In genomic region chr12:122202811-122203210, GRCh38 we compare ENCODE assay signal across 7 cellular contexts. TPM values are rescaled to one million over a fixed set of nuclear protein-coding genes. Genes with fewer than 3 reads are reported as not detected.
DNase-seq lines count a peak whose midpoint lies in the region; ATAC-seq and TF ChIP-seq lines count a peak whose summit lies in the region.
"Not testable (repeated sequence)": the region's sequence is repeated elsewhere in the genome, so short reads cannot be mapped to it uniquely, and the experiment has no call there.
"Had no signal": no experiment of that assay in that cellular context is flagged by ENCODE, and none has a peak within 500 bp of the region (broad histone marks: within the 10 kb centered on the region; RNA-seq: fewer than 3 reads in every experiment).

No MANE protein-coding gene starts in this region.

- H3K4me3 Mint-ChIP-seq in WTC11 (peak overlapping the region; percentile 74), type B pancreatic cell (peak overlapping the region; percentile 87)
- H3K4me3 Mint-ChIP-seq in central memory CD8-positive, alpha-beta T cell = peak overlapping the region; percentile 74

- H3K27ac Mint-ChIP-seq in WTC11; central memory CD8-positive, alpha-beta T cell (ENCODE audit: low read depth): not testable (repeated sequence)
- H3K27ac Mint-ChIP-seq in type B pancreatic cell = peak overlapping the region; percentile 56

- H3K27me3 Mint-ChIP-seq in WTC11 (ENCODE audit: low read depth) = peaks cover 47% of the 10 kb centered on the region
- peaks cover 10% of the 10 kb centered on the region for H3K27me3 Mint-ChIP-seq in central memory CD8-positive, alpha-beta T cell
- H3K27me3 Mint-ChIP-seq in type B pancreatic cell = peaks cover 47% of the 10 kb centered on the region

- H3K9me3 Mint-ChIP-seq in WTC11; central memory CD8-positive, alpha-beta T cell; type B pancreatic cell: not testable (repeated sequence)

- H3K9me3 ChIP-seq in HAP-1, neutrophil: not testable (repeated sequence)

- POLR2A ChIA-PET in WTC11 (lab: Charles Lee) = interaction anchor here (0.5 to 3.6 kb wide), 3 partner anchors 23 to 253 kb away, joined by 3 to 15 read pairs (median 7); partner anchors contain the start of gene DIABLO

- CTCF ChIA-PET in WTC11 (lab: Charles Lee) = interaction anchor here (1.3 to 1.5 kb wide), 3 partner anchors 20 to 409 kb away, joined by 4 read pairs; partner anchors contain the start of genes LRRC43 and RHOF

- not testable (repeated sequence) for ATAC-seq in WTC11; central memory CD8-positive, alpha-beta T cell (replicated peaks; ENCODE audit: extremely low read depth, poor library complexity, severe bottlenecking)

- in situ Hi-C loops in HAP-1 (cut with MboI; ENCODE audit: low sequenced_read_pairs) = not testable (repeated sequence)

- not testable (repeated sequence) for TF ChIP-seq CTCF in WTC11 (IDR thresholded peaks at IDR 0.05); neutrophil (IDR thresholded peaks at IDR 0.05); type B pancreatic cell (conservative IDR thresholded peaks at IDR 0.05)

- not testable (repeated sequence) for H3K4me1 ChIP-seq in HAP-1
- peaks cover 6 to 17% of the 10 kb centered on the region in 2 experiments for H3K4me1 ChIP-seq in neutrophil (ENCODE audit: control insufficient read depth in 1 of 2, insufficient read depth in 1 of 2, low read depth in 1 of 2, low read length in 1 of 2)

- H3K27me3 ChIP-seq in HAP-1 (ENCODE audit: low read depth) = not testable (repeated sequence)
- H3K27me3 ChIP-seq in neutrophil = peaks cover 86% of the 10 kb centered on the region

- H3K27ac ChIP-seq in neutrophil = not testable (repeated sequence)

- peaks cover 11% of the 10 kb centered on the region for H3K36me3 ChIP-seq in HAP-1 (replicated peaks)
- peaks cover 16% of the 10 kb centered on the region for H3K36me3 ChIP-seq in neutrophil

- H3K36me3 Mint-ChIP-seq in WTC11, type B pancreatic cell: not testable (repeated sequence)
- H3K36me3 Mint-ChIP-seq in central memory CD8-positive, alpha-beta T cell (ENCODE audit: insufficient read depth) = peaks cover 14% of the 10 kb centered on the region

- H3K4me1 Mint-ChIP-seq in WTC11 = peaks cover 17% of the 10 kb centered on the region
- H3K4me1 Mint-ChIP-seq in central memory CD8-positive, alpha-beta T cell; type B pancreatic cell (ENCODE audit: unreplicated experiment): not testable (repeated sequence)

- H3K4me3 ChIP-seq in HAP-1 = peak overlapping the region; percentile 40
- peak overlapping the region; percentile 49 for H3K4me3 ChIP-seq in iPS-11a (ENCODE audit: low read depth, low read length)
- H3K4me3 ChIP-seq in neutrophil (ENCODE audit: low read depth in 1 of 2, low read length in 1 of 2) = peak overlapping the region; percentile 55 to 64

- not testable (repeated sequence) for DNase-seq in HAP-1 (ENCODE audit: low spot score in 2 of 2); WTC11 (ENCODE audit: low spot score); central memory CD8-positive, alpha-beta T cell (ENCODE audit: low spot score in 2 of 2); type B pancreatic cell (ENCODE audit: extremely low spot score, unreplicated experiment)

TF ChIP-seq in WTC11, 78 proteins besides CTCF, POLR2A, EP300 and RAD21:
- 0 out of 2 replicates have a peak, but pooled peaks have one; percentile 20 for TF ChIP-seq SP1 (CRISPR knock-in tag; conservative IDR thresholded peaks at IDR 0.05)
TF ChIP-seq in WTC11: peak in this region for 1; not testable (repeated sequence) for 77.

RNA-seq across cellular contexts. Expression of gene B3GNT4, which starts 0.7 kb away (rescaled TPM):
- 1.6 to 2.0 TPM (median 1.6 TPM) in 3 replicates for total RNA-seq in WTC11 (2021)
- total RNA-seq in type B pancreatic cell (ENCODE audit: low replicate concordance) = 0.53 and 0.86 TPM in 2 replicates

RNA-seq across cellular contexts. Expression of gene LRRC43, which starts 19.9 kb away (rescaled TPM):
- total RNA-seq in WTC11 (2021) (0.21 to 0.64 TPM (median 0.22 TPM) in 3 replicates), type B pancreatic cell (ENCODE audit: low replicate concordance) (2.9 and 3.0 TPM in 2 replicates)

RNA-seq across cellular contexts. Expression of gene DIABLO, which starts 23.0 kb away (rescaled TPM):
- total RNA-seq in WTC11 (2021) = 57.3 to 62.4 TPM (median 61.7 TPM) in 3 replicates
- 57.6 and 59.3 TPM in 2 replicates for total RNA-seq in type B pancreatic cell (ENCODE audit: low replicate concordance)

RNA-seq across cellular contexts. Expression of gene IL31, which starts 28.8 kb away (rescaled TPM):
- not detected in 3 replicates for total RNA-seq in WTC11 (2021)
- total RNA-seq in type B pancreatic cell (ENCODE audit: low replicate concordance) = not detected in 2 replicates
- total RNA-seq: esophagus mucosa had no signal
